ENCODE assay signal across 22 cellular contexts in the genomic region with DNA sequence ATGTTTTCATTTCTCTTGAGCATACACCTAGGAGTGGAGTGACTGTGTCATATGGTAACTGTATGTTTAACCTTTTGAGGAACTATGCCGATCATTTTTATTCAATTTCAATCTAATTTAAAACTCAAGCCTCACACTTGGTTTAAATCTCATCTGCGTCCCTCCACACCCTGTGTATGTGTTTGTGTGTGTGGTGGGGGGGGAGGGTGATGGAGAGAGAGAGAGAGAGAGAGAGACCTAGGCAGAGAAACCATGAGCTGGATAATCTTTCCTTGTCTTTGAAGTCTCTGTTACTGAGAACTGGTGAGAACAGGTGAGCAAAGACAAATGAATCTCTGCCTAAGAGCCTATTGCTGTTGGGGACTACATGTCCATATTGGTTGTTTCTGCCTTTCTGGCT.
A peak's percentile ranks its signal among the peaks of the same experiment; 100 is the strongest.
DNase-seq lines count a peak whose midpoint lies in the region; ATAC-seq, FAIRE-seq and TF ChIP-seq lines count a peak whose summit lies in the region.
"Had no signal": no experiment of that assay in that cellular context is flagged by ENCODE, and none has a peak within 500 bp of the region (broad histone marks: within the 10 kb centered on the region; RNA-seq: fewer than 3 reads in every experiment).

No MANE protein-coding gene starts in this region.

- H3K9me3 Mint-ChIP-seq in memory B cell: no peaks in the 10 kb centered on the region
- H3K9me3 Mint-ChIP-seq in CD8-positive, alpha-beta T cell: no peaks in the 10 kb centered on the region

- peak overlapping the region; percentile 22 for H3K27ac Mint-ChIP-seq in memory B cell
- H3K27ac Mint-ChIP-seq in CD8-positive, alpha-beta T cell: no peak overlapping the region
- H3K27ac Mint-ChIP-seq: CD4-positive, alpha-beta memory T cell; CD4-positive, CD25-positive, alpha-beta regulatory T cell had no signal

- H3K4me2 ChIP-seq in GM12878 (ENCODE audit: control insufficient read depth, insufficient read depth): no peak overlapping the region
- H3K4me2 ChIP-seq: A549; BLaER1 treated with 17β-estradiol and CSF1 and Interleukin-3, amounts not matched to agents 10 nM and 100 nM had no signal

- no peak for TF ChIP-seq RAD21 in GM12878 (IDR thresholded peaks at IDR 0.05; ENCODE audit: insufficient read depth, low read depth, low read length)

- TF ChIP-seq EP300 in GM12878 (IDR thresholded peaks at IDR 0.05; ENCODE audit: borderline replicate concordance in 1 of 2, control insufficient read depth in 1 of 2, low read depth in 2 of 2, low read length in 2 of 2): no peak

- WGBS in GM12878 (ENCODE audit: insufficient coverage, insufficient replicate concordance, low lambda C conversion rate, missing lambda C conversion rate): 31% methylated on average over 2 of the region's 2 CpGs

- H3K4me1 Mint-ChIP-seq in memory B cell: peaks cover 8% of the 10 kb centered on the region
- H3K4me1 Mint-ChIP-seq in CD8-positive, alpha-beta T cell (ENCODE audit: low read depth): no peaks in the 10 kb centered on the region
- H3K4me1 Mint-ChIP-seq: CD4-positive, alpha-beta memory T cell; CD4-positive, CD25-positive, alpha-beta regulatory T cell had no signal

- BruUV-seq in GM12878 (replicated peaks; lab: Mats Ljungman, UMichigan): no TSS peak

- H3K79me2 ChIP-seq in GM12878 (ENCODE audit: control insufficient read depth, insufficient read depth, low read length): no peaks in the 10 kb centered on the region

- POLR2A ChIA-PET in GM12878 (lab: Charles Lee): no interaction called here
- POLR2A ChIA-PET in CD8-positive, alpha-beta T cell (lab: Charles Lee): no interaction called here

- peaks cover 11% of the 10 kb centered on the region for H3K36me3 Mint-ChIP-seq in memory B cell
- H3K36me3 Mint-ChIP-seq in CD8-positive, alpha-beta T cell: no peaks in the 10 kb centered on the region
- H3K36me3 Mint-ChIP-seq: CD4-positive, alpha-beta memory T cell; CD4-positive, CD25-positive, alpha-beta regulatory T cell had no signal

- no peak overlapping the region for H3K4me3 Mint-ChIP-seq in memory B cell
- no peak overlapping the region for H3K4me3 Mint-ChIP-seq in CD8-positive, alpha-beta T cell
- H3K4me3 Mint-ChIP-seq: B cell; CD4-positive, alpha-beta memory T cell; CD4-positive, CD25-positive, alpha-beta regulatory T cell had no signal

- H3K36me3 ChIP-seq in GM12878 (ENCODE audit: control insufficient read depth in 2 of 2, insufficient read depth in 2 of 2, low read length in 1 of 2): no peaks in the 10 kb centered on the region
- no peaks in the 10 kb centered on the region for H3K36me3 ChIP-seq in CD8-positive, alpha-beta T cell (ENCODE audit: insufficient read depth, low read length)
- H3K36me3 ChIP-seq: BLaER1 treated with 17β-estradiol and CSF1 and Interleukin-3, amounts not matched to agents 10 nM and 100 nM had no signal

- no peak overlapping the region for H3K4me3 ChIP-seq in GM12878
- H3K4me3 ChIP-seq in CD8-positive, alpha-beta T cell (ENCODE audit: low read depth, low read length): no peak overlapping the region
- H3K4me3 ChIP-seq: A549; BLaER1 treated with 17β-estradiol and CSF1 and Interleukin-3, amounts not matched to agents 10 nM and 100 nM had no signal

- H2AFZ ChIP-seq in GM12878 (ENCODE audit: control insufficient read depth, low read depth, low read length): peak overlapping the region; percentile 12; the same call in 1 of the 2 replicates

- DNase-seq in NCI-H2171 treated with DMSO at 0.1 percent for 48 hours (lab: John Stamatoyannopoulos, UW) (peak; percentile 35), NCI-H2171 (lab: John Stamatoyannopoulos, UW) (no peak), GM12878 (ENCODE audit: low read depth, low spot score) (no peak), memory B cell (ENCODE audit: low spot score in 2 of 2) (no peak)
- no peak for DNase-seq in stimulated activated CD4-positive, alpha-beta T cell treated with anti-CD3 and anti-CD28 coated beads, Interleukin-1b, Interleukin-23, amount 100 ng/mL, for 48 hours
- no peak for DNase-seq in CD8-positive, alpha-beta T cell
- DNase-seq: AML-193; Caco-2; Calu3; CD4-positive, alpha-beta memory T cell; CD4-positive, CD25-positive, alpha-beta regulatory T cell; DMS79 treated with DMSO at 0.1 percent for 48 hours; GF-D8 had no signal

- no peaks in the 10 kb centered on the region for H3K4me1 ChIP-seq in GM12878 (ENCODE audit: control insufficient read depth, insufficient read depth, low read length)
- H3K4me1 ChIP-seq in CD8-positive, alpha-beta T cell (ENCODE audit: insufficient read depth, low read length): no peaks in the 10 kb centered on the region
- H3K4me1 ChIP-seq: A549, Caco-2 had no signal

- no peak overlapping the region for H3K9ac ChIP-seq in GM12878 (ENCODE audit: control insufficient read depth, insufficient read depth, low read length)
- H3K9ac ChIP-seq: BLaER1 treated with 17β-estradiol and CSF1 and Interleukin-3, amounts not matched to agents 10 nM and 100 nM had no signal

- FAIRE-seq in GM12878 (lab: Jason Lieb, UNC): no peak
- FAIRE-seq: A549, D721Med, G401.6, GM12892, GM18507 had no signal

- no peaks in the 10 kb centered on the region; the same call in 2 of the 3 replicates for H3K9me3 ChIP-seq in GM12878 (replicated peaks; ENCODE audit: control insufficient read depth, insufficient read depth, low read length)
- H3K9me3 ChIP-seq in CD8-positive, alpha-beta T cell (ENCODE audit: low read length): no peaks in the 10 kb centered on the region
- H3K9me3 ChIP-seq: A549, Caco-2 had no signal

- in situ Hi-C loops in GM12878 (cut with MboI): no loop called here

- H3K27me3 Mint-ChIP-seq in memory B cell: no peaks in the 10 kb centered on the region
- H3K27me3 Mint-ChIP-seq in CD8-positive, alpha-beta T cell (ENCODE audit: low read depth): no peaks in the 10 kb centered on the region
- H3K27me3 Mint-ChIP-seq: B cell; CD4-positive, alpha-beta memory T cell; CD4-positive, CD25-positive, alpha-beta regulatory T cell had no signal

- CTCF ChIA-PET in GM12878 (lab: Yijun Ruan, JAX): no interaction called here
- CTCF ChIA-PET in CD8-positive, alpha-beta T cell (lab: Charles Lee): no interaction called here

- ATAC-seq in GM12878 (no peak), memory B cell (ENCODE audit: low read depth) (no peak)
- no peak for ATAC-seq in CD8-positive, alpha-beta T cell
- ATAC-seq: A549 had no signal

- RAD21 ChIA-PET in GM12878 (lab: Charles Lee; ENCODE audit: unreplicated experiment): interaction anchor here (0.6 kb wide), 1 partner anchor 73 kb away, joined by 3 read pairs; no protein-coding TSS in a partner anchor

- no peaks in the 10 kb centered on the region for H4K20me1 ChIP-seq in GM12878 (ENCODE audit: control insufficient read depth, insufficient read depth)
- H4K20me1 ChIP-seq: BLaER1 treated with 17β-estradiol and CSF1 and Interleukin-3, amounts not matched to agents 10 nM and 100 nM had no signal

- TF ChIP-seq POLR2A in GM12878 (IDR thresholded peaks at IDR 0.05; ENCODE audit: low read depth, low read length): no peak

- no peak for TF ChIP-seq CTCF in GM12878 (IDR thresholded peaks at IDR 0.05 in 2 of 3, conservative IDR thresholded peaks at IDR 0.05 in 1 of 3; ENCODE audit: control insufficient read depth in 2 of 3, extremely low read depth in 1 of 3, insufficient read depth in 1 of 3, low read depth in 3 of 3, low read length in 3 of 3)
- no peak for TF ChIP-seq CTCF in CD8-positive, alpha-beta T cell (IDR thresholded peaks at IDR 0.05)

- H3K27ac ChIP-seq in GM12878 (ENCODE audit: control insufficient read depth, insufficient read depth): no peak overlapping the region
- no peak overlapping the region for H3K27ac ChIP-seq in CD8-positive, alpha-beta T cell (ENCODE audit: low read depth, low read length)
- H3K27ac ChIP-seq: 22Rv1; A549; BLaER1 treated with 17β-estradiol and CSF1 and Interleukin-3, amounts not matched to agents 10 nM and 100 nM; C4-2B had no signal

- H3K27me3 ChIP-seq in GM12878 (replicated peaks in 1 of 2; ENCODE audit: control insufficient read depth in 2 of 2, insufficient read depth in 2 of 2, low read length in 1 of 2): no peaks in the 10 kb centered on the region
- H3K27me3 ChIP-seq in CD8-positive, alpha-beta T cell (ENCODE audit: insufficient read depth, low read length): no peaks in the 10 kb centered on the region
- H3K27me3 ChIP-seq: BLaER1 treated with 17β-estradiol and CSF1 and Interleukin-3, amounts not matched to agents 10 nM and 100 nM had no signal

- intact Hi-C loops in GM12878 (cut with micrococcal nuclease; ENCODE audit: unreplicated experiment): no loop called here
- intact Hi-C loops in CD8-positive, alpha-beta T cell (cut with DNase I, micrococcal nuclease): no loop called here

- SMC1A ChIA-PET in GM12878 (lab: Charles Lee; ENCODE audit: uncharacterized antibody, unreplicated experiment): interaction anchor here (0.7 kb wide), 1 partner anchor 24 kb away, joined by 4 read pairs; no protein-coding TSS in a partner anchor

TF ChIP-seq in GM12878, 131 proteins besides CTCF, POLR2A, EP300 and RAD21 (continues in another document):
- TF ChIP-seq CBX3 (IDR thresholded peaks at IDR 0.05; ENCODE audit: borderline replicate concordance, low read depth): no peak
- no peak for TF ChIP-seq ATF7 (IDR thresholded peaks at IDR 0.05; ENCODE audit: low read depth)
- no peak for TF ChIP-seq ZNF217 (IDR thresholded peaks at IDR 0.05)
- no peak for TF ChIP-seq SP1 (IDR thresholded peaks at IDR 0.05; ENCODE audit: low read depth, low read length)
- TF ChIP-seq ZNF24 (IDR thresholded peaks at IDR 0.05): no peak
- TF ChIP-seq SREBF2 (IDR thresholded peaks at IDR 0.05; ENCODE audit: low read length): no peak
- no peak for TF ChIP-seq RCOR1 (conservative IDR thresholded peaks at IDR 0.05; ENCODE audit: low read depth, low read length)
- TF ChIP-seq ATF2 (IDR thresholded peaks at IDR 0.05; ENCODE audit: low read length): no peak
